ENCODE assay signal across 10 cellular contexts in genomic region chr17:2796164-2797140, GRCh38. TPM values are rescaled to one million over a fixed set of nuclear protein-coding genes. Genes with fewer than 3 reads are reported as not detected.
DNase-seq lines count a peak whose midpoint lies in the region; ATAC-seq, FAIRE-seq and TF ChIP-seq lines count a peak whose summit lies in the region.
"Had no signal": no experiment of that assay in that cellular context is flagged by ENCODE, and none has a peak within 500 bp of the region (broad histone marks: within the 10 kb centered on the region; RNA-seq: fewer than 3 reads in every experiment).

Gene RAP1GAP2, plus strand, starts transcription at chr17:2796438. Its CDS starts 90 bp downstream, at chr17:2796528.

- H3K27ac Mint-ChIP-seq in activated T-helper 17 cell treated with anti-CD3 and anti-CD28 coated beads, Interleukin-2, amount 50 U/mL, for 72 hours, result peak within 1 kb of the TSS; percentile 13

- no peak within 1 kb of the TSS for H3K9ac ChIP-seq in keratinocyte (ENCODE audit: control insufficient read depth, extremely low read depth, insufficient read depth, low read length)

- ATAC-seq in activated T-helper 17 cell treated with anti-CD3 and anti-CD28 coated beads, Interleukin-2, amount 50 U/mL, for 72 hours (replicated peaks), result peak; percentile 73
- no peak for ATAC-seq in HG02870 (IDR thresholded peaks at IDR 0.05; ENCODE audit: unreplicated experiment)

- in situ Hi-C loops in brain microvascular endothelial cell (cut with HindIII; ENCODE audit: low pct_ligation_motif_present, low sequenced_read_pairs), result no loop called here

- peaks cover 49% of the 10 kb centered on the region for H3K4me1 Mint-ChIP-seq in activated T-helper 17 cell treated with anti-CD3 and anti-CD28 coated beads, Interleukin-2, amount 50 U/mL, for 72 hours

- TF ChIP-seq CTCF in keratinocyte (optimal IDR thresholded peaks at IDR 0.05 in 1 of 3, IDR thresholded peaks at IDR 0.05 in 1 of 3, conservative IDR thresholded peaks at IDR 0.05 in 1 of 3; ENCODE audit: extremely low read depth in 1 of 3, insufficient read depth in 2 of 3, low read length in 3 of 3), result no peak
- no peak for TF ChIP-seq CTCF in brain microvascular endothelial cell (IDR thresholded peaks at IDR 0.05; ENCODE audit: low read depth, low read length, missing control alignments)

- H3K27me3 ChIP-seq in keratinocyte (ENCODE audit: control insufficient read depth, extremely low read depth, insufficient read depth, low read length) (peaks cover 32% of the 10 kb centered on the region), brain microvascular endothelial cell (replicated peaks) (peaks cover 10% of the 10 kb centered on the region)

- H4K20me1 ChIP-seq in keratinocyte (ENCODE audit: control insufficient read depth, extremely low read depth, insufficient read depth, low read length), result no peaks in the 10 kb centered on the region

- H3K36me3 ChIP-seq in keratinocyte (ENCODE audit: control insufficient read depth in 2 of 2, extremely low read depth in 1 of 2, insufficient read depth in 2 of 2, low read length in 2 of 2) (no peaks in the 10 kb centered on the region), brain microvascular endothelial cell (replicated peaks) (no peaks in the 10 kb centered on the region)
- H3K36me3 ChIP-seq: SJSA1 had no signal

- H3K9me3 Mint-ChIP-seq in activated T-helper 17 cell treated with anti-CD3 and anti-CD28 coated beads, Interleukin-2, amount 50 U/mL, for 72 hours, result no peaks in the 10 kb centered on the region

- dilution Hi-C loops in keratinocyte (cut with MboI; ENCODE audit: extremely low pct_ligation_motif_present, low sequenced_read_pairs), result no loop called here

- H3K4me2 ChIP-seq in keratinocyte (ENCODE audit: control insufficient read depth, extremely low read depth, insufficient read depth, low read depth, low read length), result no peak within 1 kb of the TSS

- no peaks in the 10 kb centered on the region for H3K9me1 ChIP-seq in keratinocyte (ENCODE audit: control insufficient read depth, extremely low read depth, insufficient read depth, low read length)

- H3K4me3 ChIP-seq in keratinocyte (ENCODE audit: control insufficient read depth in 2 of 3, extremely low read depth in 1 of 3, insufficient read depth in 2 of 3, low read depth in 1 of 3, low read length in 3 of 3), result no peak within 1 kb of the TSS
- no peak within 1 kb of the TSS for H3K4me3 ChIP-seq in brain microvascular endothelial cell (ENCODE audit: low read depth, low read length)
- H3K4me3 ChIP-seq: SJSA1 had no signal

- H3K27ac ChIP-seq in keratinocyte (ENCODE audit: control insufficient read depth, insufficient read depth, low read length) (no peak within 1 kb of the TSS), brain microvascular endothelial cell (no peak within 1 kb of the TSS)
- H3K27ac ChIP-seq: 22Rv1, SJSA1 had no signal

- peak; percentile 36 for DNase-seq in NK-92 treated with Interleukin-12 subunit alpha and Interleukin-12 subunit beta, amount 100 ng/mL, for 24 hours (lab: John Stamatoyannopoulos, UW)
- DNase-seq in NK-92 (lab: John Stamatoyannopoulos, UW; ENCODE audit: unreplicated experiment), result no peak
- no peak for DNase-seq in keratinocyte (ENCODE audit: low read depth, low spot score)
- peak; percentile 46 for DNase-seq in stimulated activated CD8-positive, alpha-beta memory T cell treated with anti-CD3 and anti-CD28 coated beads, Interleukin-12 subunit alpha, Interleukin-12 subunit beta, amount 100 ng/mL, for 1 hour (ENCODE audit: low read depth)
- DNase-seq in urothelium cell line (ENCODE audit: low spot score), result no peak
- no peak for DNase-seq in brain microvascular endothelial cell

- H3K9me3 ChIP-seq in keratinocyte (ENCODE audit: control insufficient read depth, low read depth, low read length), result no peaks in the 10 kb centered on the region
- H3K9me3 ChIP-seq: SJSA1 had no signal

- no peaks in the 10 kb centered on the region for H3K4me1 ChIP-seq in keratinocyte (ENCODE audit: control insufficient read depth, extremely low read depth, insufficient read depth, low read length)
- H3K4me1 ChIP-seq: SJSA1 had no signal

- peaks cover 7% of the 10 kb centered on the region for H3K27me3 Mint-ChIP-seq in activated T-helper 17 cell treated with anti-CD3 and anti-CD28 coated beads, Interleukin-2, amount 50 U/mL, for 72 hours

- peak within 1 kb of the TSS; percentile 76 for H3K4me3 Mint-ChIP-seq in activated T-helper 17 cell treated with anti-CD3 and anti-CD28 coated beads, Interleukin-2, amount 50 U/mL, for 72 hours

- H3K79me2 ChIP-seq in keratinocyte (ENCODE audit: control insufficient read depth, insufficient read depth, low read length), result no peaks in the 10 kb centered on the region

- H3K36me3 Mint-ChIP-seq in activated T-helper 17 cell treated with anti-CD3 and anti-CD28 coated beads, Interleukin-2, amount 50 U/mL, for 72 hours (ENCODE audit: low read depth), result peaks cover 9% of the 10 kb centered on the region

- H2AFZ ChIP-seq in keratinocyte (ENCODE audit: control insufficient read depth, low read length), result no peak within 1 kb of the TSS

- no peak for FAIRE-seq in keratinocyte (lab: Jason Lieb, UNC)
- FAIRE-seq in urothelium cell line (lab: Jason Lieb, UNC), result no peak

RNA-seq across cellular contexts. Expression of gene RAP1GAP2, which starts in this region (rescaled TPM):
- 1 to 10 TPM in 1 of 2 donors, under 1 TPM in 1; 0.77 to 1.6 TPM for total RNA-seq in activated T-helper 17 cell treated with anti-CD3 and anti-CD28 coated beads, Interleukin-2, amount 50 U/mL, for 72 hours
- polyA plus RNA-seq in keratinocyte, result 11.0 to 15.9 TPM (median 13.6 TPM) in 3 replicates
- polyA plus RNA-seq in keratinocyte (2011; ENCODE audit: low read depth), result 5.2 TPM
- 11.0 and 12.0 TPM in 2 replicates for polyA plus RNA-seq in keratinocyte (2011; cell fraction: cytosol; rRNA removed)
- 36.6 and 40.7 TPM in 2 replicates for polyA plus RNA-seq in keratinocyte (2011; cell fraction: nucleus; rRNA removed)
- polyA plus RNA-seq in keratinocyte (2012; ENCODE audit: low replicate concordance), result 13.0 and 15.2 TPM in 2 replicates
- 14.5 to 38.0 TPM (median 18.8 TPM) in 3 replicates for polyA minus RNA-seq in keratinocyte
- polyA minus RNA-seq in keratinocyte (2011; cell fraction: cytosol; rRNA and poly(A)+ RNA removed), result 15.3 TPM
- polyA minus RNA-seq in keratinocyte (2011; cell fraction: nucleus; rRNA and poly(A)+ RNA removed), result 12.0 and 20.0 TPM in 2 replicates

Comparison
In these comparisons a context has a peak if more than half of its experiments do, and no peak if none do; other contexts are left out.
1. DNase-seq: peak in NK-92 treated with Interleukin-12 subunit alpha and Interleukin-12 subunit beta, amount 100 ng/mL, for 24 hours (single experiment) and stimulated activated CD8-positive, alpha-beta memory T cell treated with anti-CD3 and anti-CD28 coated beads, Interleukin-12 subunit alpha, Interleukin-12 subunit beta, amount 100 ng/mL, for 1 hour (single experiment); none in NK-92 (single experiment), keratinocyte (single experiment), urothelium cell line (single experiment) and brain microvascular endothelial cell (single experiment).